28 cellular contexts compared by ENCODE assay signal in genomic region chr6:36857325-36857724, GRCh38. TPM values are rescaled to one million over a fixed set of nuclear protein-coding genes. Genes with fewer than 3 reads are reported as not detected.
"Had no signal": no experiment of that assay in that cellular context is flagged by ENCODE, and none has a peak within 500 bp of the region (broad histone marks: within the 10 kb centered on the region; RNA-seq: fewer than 3 reads in every experiment).

No MANE protein-coding gene starts in this region.

- H3K9me3 ChIP-seq: ascending aorta, body of pancreas, SJSA1 had no signal

- H3K27ac Mint-ChIP-seq: activated CD4-positive, alpha-beta T cell treated with anti-CD3 and anti-CD28 coated beads, Interleukin-2, amount 10 ng/mL, durations not matched to agents 24 days and 14 days; activated CD8-positive, alpha-beta memory T cell treated with anti-CD3 and anti-CD28 coated beads, Interleukin-2, amount 10 ng/mL, durations not matched to agents 7 days and 5 days; activated naive CD4-positive, alpha-beta T cell treated with anti-CD3 and anti-CD28 coated beads, Interleukin-2, amount 50 U/mL, for 72 hours; activated naive CD8-positive, alpha-beta T cell treated with anti-CD3 and anti-CD28 coated beads, Interleukin-2, amount 50 U/mL, for 24 hours; activated T-cell treated with anti-CD3 and anti-CD28 coated beads, Interleukin-2, amount 50 U/mL, for 24 hours; activated T-helper 1 cell treated with anti-CD3 and anti-CD28 coated beads, Interleukin-12 subunit alpha, Interleukin-12 subunit beta, Interleukin-2, Interleukin-4 antibody, amounts not matched to agents 30 ng/mL and 10 ng/mL and 1 ng/mL, durations not matched to agents 14 hours and 24 hours and 36 hours; T-helper 1 cell treated with Interleukin-12 subunit alpha and Interleukin-12 subunit beta and Interleukin-4 antibody, amounts not matched to agents 30 μg/mL and 1 μg/mL, for 36 hours had no signal

- H3K9me3 Mint-ChIP-seq: activated CD4-positive, alpha-beta T cell treated with anti-CD3 and anti-CD28 coated beads, Interleukin-2, amount 10 ng/mL, durations not matched to agents 24 days and 14 days; activated naive CD4-positive, alpha-beta T cell treated with anti-CD3 and anti-CD28 coated beads, Interleukin-2, amount 50 U/mL, for 72 hours; activated naive CD8-positive, alpha-beta T cell treated with anti-CD3 and anti-CD28 coated beads, Interleukin-2, amount 50 U/mL, for 24 hours; activated T-cell treated with anti-CD3 and anti-CD28 coated beads, Interleukin-2, amount 50 U/mL, for 24 hours; activated T-helper 1 cell treated with anti-CD3 and anti-CD28 coated beads, Interleukin-12 subunit alpha, Interleukin-12 subunit beta, Interleukin-2, Interleukin-4 antibody, amounts not matched to agents 30 ng/mL and 10 ng/mL and 1 ng/mL, durations not matched to agents 14 hours and 24 hours and 36 hours; T-helper 1 cell treated with Interleukin-12 subunit alpha and Interleukin-12 subunit beta and Interleukin-4 antibody, amounts not matched to agents 30 μg/mL and 1 μg/mL, for 36 hours had no signal

- H3K4me3 Mint-ChIP-seq: activated CD4-positive, alpha-beta T cell treated with anti-CD3 and anti-CD28 coated beads, Interleukin-2, amount 10 ng/mL, durations not matched to agents 24 days and 14 days; activated CD8-positive, alpha-beta memory T cell treated with anti-CD3 and anti-CD28 coated beads, Interleukin-2, amount 10 ng/mL, durations not matched to agents 7 days and 5 days; activated naive CD8-positive, alpha-beta T cell treated with anti-CD3 and anti-CD28 coated beads, Interleukin-2, amount 50 U/mL, for 24 hours; activated T-cell treated with anti-CD3 and anti-CD28 coated beads, Interleukin-2, amount 50 U/mL, for 24 hours; activated T-helper 1 cell treated with anti-CD3 and anti-CD28 coated beads, Interleukin-12 subunit alpha, Interleukin-12 subunit beta, Interleukin-2, Interleukin-4 antibody, amounts not matched to agents 30 ng/mL and 10 ng/mL and 1 ng/mL, durations not matched to agents 14 hours and 24 hours and 36 hours; T-helper 1 cell treated with Interleukin-12 subunit alpha and Interleukin-12 subunit beta and Interleukin-4 antibody, amounts not matched to agents 30 μg/mL and 1 μg/mL, for 36 hours had no signal

- H3K4me1 Mint-ChIP-seq: activated naive CD8-positive, alpha-beta T cell treated with anti-CD3 and anti-CD28 coated beads, Interleukin-2, amount 50 U/mL, for 24 hours had no signal

- FAIRE-seq: bronchial epithelial cell had no signal

- H3K4me3 ChIP-seq: ascending aorta, body of pancreas, SJSA1 had no signal

- H3K27ac ChIP-seq: ascending aorta, body of pancreas, SJSA1 had no signal

- DNase-seq: activated CD4-positive, alpha-beta T cell treated with anti-CD3 and anti-CD28 coated beads for 1 hour; activated CD4-positive, alpha-beta T cell treated with anti-CD3 and anti-CD28 coated beads, Interleukin-2, amount 10 ng/mL, durations not matched to agents 24 days and 14 days; activated CD4-positive, alpha-beta T cell treated with anti-CD3 and anti-CD28 coated beads, Interleukin-2, amount 50 U/mL, for 48 hours; activated effector memory CD4-positive, alpha-beta T cell treated with Interleukin-2 at 50 U/mL for 16 hours; activated naive CD4-positive, alpha-beta T cell treated with Interleukin-2 at 50 U/mL for 16 hours; activated naive CD8-positive, alpha-beta T cell treated with anti-CD3 and anti-CD28 coated beads, Interleukin-2, amount 50 U/mL, for 24 hours; activated T-cell treated with anti-CD3 and anti-CD28 coated beads, Interleukin-2, amount 50 U/mL, for 24 hours; amniotic stem cell; body of pancreas; Karpas-422; MM.1S; NCI-H1105; NCI-H1436; NCI-H1694 treated with DMSO at 0.1 percent for 48 hours; NCI-H2029 treated with DMSO at 0.1 percent for 48 hours; NCI-H345; NCI-H510A; NCI-H526 treated with DMSO at 0.1 percent for 48 hours; NCI-H82; Right ventricle myocardium superior; RPMI8226 had no signal

- H3K27me3 Mint-ChIP-seq: activated CD4-positive, alpha-beta T cell treated with anti-CD3 and anti-CD28 coated beads, Interleukin-2, amount 10 ng/mL, durations not matched to agents 24 days and 14 days; activated CD8-positive, alpha-beta memory T cell treated with anti-CD3 and anti-CD28 coated beads, Interleukin-2, amount 10 ng/mL, durations not matched to agents 7 days and 5 days; activated naive CD8-positive, alpha-beta T cell treated with anti-CD3 and anti-CD28 coated beads, Interleukin-2, amount 50 U/mL, for 24 hours; activated T-cell treated with anti-CD3 and anti-CD28 coated beads, Interleukin-2, amount 50 U/mL, for 24 hours had no signal

- H3K27me3 ChIP-seq: ascending aorta, body of pancreas, SJSA1 had no signal

RNA-seq across cellular contexts. Expression of gene CPNE5, which starts 18.1 kb away (rescaled TPM):
- total RNA-seq: bronchial epithelial cell had no signal
